Comparison of ENCODE assay signal across 10 cellular contexts in the genomic region with DNA sequence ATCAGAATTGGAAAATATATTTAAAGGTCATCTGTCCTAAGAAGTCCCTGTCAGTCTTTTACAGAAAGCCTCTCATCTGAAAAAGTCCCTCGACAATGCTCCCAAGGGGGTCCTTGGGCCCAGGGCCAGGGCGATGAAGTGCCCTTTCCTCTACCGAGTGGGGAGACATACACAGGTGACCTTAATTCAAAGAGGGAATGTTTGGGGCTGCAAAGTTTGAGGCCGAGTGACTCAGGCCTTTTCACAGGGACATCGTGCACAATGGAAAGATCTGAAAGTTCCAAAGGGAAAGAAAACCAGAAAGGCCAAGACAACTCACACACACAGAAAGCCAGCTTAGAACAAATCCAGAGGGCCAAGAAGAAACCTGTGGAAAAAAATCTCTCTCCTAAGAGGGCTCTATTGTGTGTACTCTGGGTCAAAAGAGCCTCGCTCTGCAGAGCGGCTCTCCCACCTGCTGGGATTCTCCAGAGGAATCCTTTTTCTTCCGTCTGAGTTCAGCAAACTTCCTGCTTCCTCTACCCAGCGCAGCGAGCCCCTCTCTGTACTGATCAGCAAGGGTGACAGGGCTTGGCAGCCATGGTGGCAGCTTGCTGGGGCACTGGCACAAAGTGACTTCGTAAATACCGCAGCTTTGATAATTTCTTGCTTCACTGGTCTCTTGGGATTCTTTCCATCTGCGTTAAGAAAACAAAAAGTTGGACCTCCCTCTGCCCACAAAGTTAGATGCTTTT.
DNase-seq lines count a peak whose midpoint lies in the region; ATAC-seq and TF ChIP-seq lines count a peak whose summit lies in the region.
"Had no signal": no experiment of that assay in that cellular context is flagged by ENCODE, and none has a peak within 500 bp of the region (broad histone marks: within the 10 kb centered on the region; RNA-seq: fewer than 3 reads in every experiment).

No MANE protein-coding gene starts in this region.

- DNase-seq in NCI-H146 (lab: John Stamatoyannopoulos, UW): peak; percentile 73
- peak; percentile 48 for DNase-seq in choroid plexus epithelial cell (ENCODE audit: low read depth)
- DNase-seq in left colon: peak in 1 of 2 donors; percentile 28
- no peak for DNase-seq in tibial artery
- DNase-seq in stimulated activated naive CD4-positive, alpha-beta T cell treated with Interleukin-2 at 50 U/mL for 16 hours (lab: John Stamatoyannopoulos, UW): no peak
- DNase-seq in GM03348 (ENCODE audit: low spot score): no peak
- DNase-seq: activated T-cell treated with anti-CD3 and anti-CD28 coated beads, Interleukin-2, amount 50 U/mL, for 1 hour; effector CD8-positive, alpha-beta T cell; NCI-H2029 treated with DMSO at 0.1 percent for 48 hours had no signal

- H3K27me3 ChIP-seq in tibial artery: no peaks in the 10 kb centered on the region

- ATAC-seq in left colon: peak; percentile 8
- ATAC-seq in GM21786 (IDR thresholded peaks at IDR 0.05; ENCODE audit: unreplicated experiment): no peak

- H3K4me1 ChIP-seq in tibial artery: peaks cover 0 to 18% (median 13%) of the 10 kb centered on the region in 4 donors

- H3K4me3 ChIP-seq in choroid plexus epithelial cell (ENCODE audit: low read depth, low read length) (peak overlapping the region; percentile 12), tibial artery (peak overlapping the region in 1 of 2 donors; percentile 12)

- TF ChIP-seq CTCF in choroid plexus epithelial cell (conservative IDR thresholded peaks at IDR 0.05; ENCODE audit: low read depth, low read length) (no peak), tibial artery (IDR thresholded peaks at IDR 0.05) (no peak)

- H3K27ac ChIP-seq in tibial artery: peak overlapping the region; percentile 15 to 52

- no peaks in the 10 kb centered on the region for H3K9me3 ChIP-seq in tibial artery

- intact Hi-C loops in left colon (cut with DNase I, micrococcal nuclease): no loop called here
- intact Hi-C loops in tibial artery (cut with DNase I; ENCODE audit: low total_unique reads): no loop called here

- no peaks in the 10 kb centered on the region for H3K36me3 ChIP-seq in tibial artery

Comparison
In these comparisons a context has a peak if more than half of its experiments do, and no peak if none do; other contexts are left out.
1. DNase-seq: peak in NCI-H146 (single experiment) and choroid plexus epithelial cell (single experiment); none in tibial artery (0 of 2), stimulated activated naive CD4-positive, alpha-beta T cell treated with Interleukin-2 at 50 U/mL for 16 hours (single experiment) and GM03348 (single experiment).